Comparison of ENCODE assay signal across 1 cellular context in the genomic region with DNA sequence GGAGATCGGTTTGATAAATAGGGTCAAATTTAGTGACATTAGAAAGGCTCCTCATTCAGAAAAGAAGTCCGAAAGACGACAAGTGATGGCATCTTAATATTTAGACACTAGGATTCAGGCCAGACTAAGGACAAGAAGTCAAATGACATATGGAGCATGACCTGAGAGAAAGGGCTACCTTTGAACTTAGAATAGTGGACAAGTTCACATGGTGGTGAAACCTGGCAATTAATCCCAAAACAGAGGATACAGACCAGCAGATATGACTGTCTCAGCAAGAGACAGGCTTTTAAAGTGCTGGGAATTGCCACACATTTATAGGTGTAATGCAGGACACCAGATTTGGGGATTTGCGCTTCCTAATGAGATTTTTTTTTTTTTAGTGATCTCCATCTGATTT.
TF ChIP-seq lines count a peak whose summit lies in the region.

No MANE protein-coding gene starts in this region.

TF ChIP-seq in liver, 16 proteins besides CTCF, POLR2A, EP300 and RAD21 (continued from another document):
- TF ChIP-seq, protein P1, sequence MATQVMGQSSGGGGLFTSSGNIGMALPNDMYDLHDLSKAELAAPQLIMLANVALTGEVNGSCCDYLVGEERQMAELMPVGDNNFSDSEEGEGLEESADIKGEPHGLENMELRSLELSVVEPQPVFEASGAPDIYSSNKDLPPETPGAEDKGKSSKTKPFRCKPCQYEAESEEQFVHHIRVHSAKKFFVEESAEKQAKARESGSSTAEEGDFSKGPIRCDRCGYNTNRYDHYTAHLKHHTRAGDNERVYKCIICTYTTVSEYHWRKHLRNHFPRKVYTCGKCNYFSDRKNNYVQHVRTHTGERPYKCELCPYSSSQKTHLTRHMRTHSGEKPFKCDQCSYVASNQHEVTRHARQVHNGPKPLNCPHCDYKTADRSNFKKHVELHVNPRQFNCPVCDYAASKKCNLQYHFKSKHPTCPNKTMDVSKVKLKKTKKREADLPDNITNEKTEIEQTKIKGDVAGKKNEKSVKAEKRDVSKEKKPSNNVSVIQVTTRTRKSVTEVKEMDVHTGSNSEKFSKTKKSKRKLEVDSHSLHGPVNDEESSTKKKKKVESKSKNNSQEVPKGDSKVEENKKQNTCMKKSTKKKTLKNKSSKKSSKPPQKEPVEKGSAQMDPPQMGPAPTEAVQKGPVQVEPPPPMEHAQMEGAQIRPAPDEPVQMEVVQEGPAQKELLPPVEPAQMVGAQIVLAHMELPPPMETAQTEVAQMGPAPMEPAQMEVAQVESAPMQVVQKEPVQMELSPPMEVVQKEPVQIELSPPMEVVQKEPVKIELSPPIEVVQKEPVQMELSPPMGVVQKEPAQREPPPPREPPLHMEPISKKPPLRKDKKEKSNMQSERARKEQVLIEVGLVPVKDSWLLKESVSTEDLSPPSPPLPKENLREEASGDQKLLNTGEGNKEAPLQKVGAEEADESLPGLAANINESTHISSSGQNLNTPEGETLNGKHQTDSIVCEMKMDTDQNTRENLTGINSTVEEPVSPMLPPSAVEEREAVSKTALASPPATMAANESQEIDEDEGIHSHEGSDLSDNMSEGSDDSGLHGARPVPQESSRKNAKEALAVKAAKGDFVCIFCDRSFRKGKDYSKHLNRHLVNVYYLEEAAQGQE (IDR thresholded peaks at IDR 0.05), result no peak
- peak in 1 of 2 donors; percentile 68 for TF ChIP-seq JUND (IDR thresholded peaks at IDR 0.05)
- TF ChIP-seq EGR1 (IDR thresholded peaks at IDR 0.05; ENCODE audit: low read depth in 2 of 2), result no peak
- TF ChIP-seq MAX (IDR thresholded peaks at IDR 0.05), result peak; percentile 58
- TF ChIP-seq HNF4A (conservative IDR thresholded peaks at IDR 0.05), result peak; percentile 67 to 78
